9 cellular contexts compared by ENCODE assay signal in genomic region chr11:44096360-44097188, GRCh38. TPM values are rescaled to one million over a fixed set of nuclear protein-coding genes. Genes with fewer than 3 reads are reported as not detected.
DNase-seq lines count a peak whose midpoint lies in the region; ATAC-seq and TF ChIP-seq lines count a peak whose summit lies in the region.
"Had no signal": no experiment of that assay in that cellular context is flagged by ENCODE, and none has a peak within 500 bp of the region (broad histone marks: within the 10 kb centered on the region; RNA-seq: fewer than 3 reads in every experiment).

No MANE protein-coding gene starts in this region.

- peak overlapping the region; percentile 77 to 96 (median 90) for H3K4me3 ChIP-seq in esophagus muscularis mucosa
- H3K4me3 ChIP-seq in neuronal stem cell (ENCODE audit: low read length in 2 of 2) = peak overlapping the region; percentile 96 to 97

- peak overlapping the region; percentile 97 for H2AFZ ChIP-seq in neuronal stem cell (ENCODE audit: low read length)

- H4K91ac ChIP-seq in neuronal stem cell (ENCODE audit: low read depth, low read length, poor library complexity) = peak overlapping the region; percentile 70

- DNase-seq in SK-MEL-5 (ENCODE audit: low read depth, low spot score) = peak; percentile 26
- no peak for DNase-seq in esophagus muscularis mucosa (ENCODE audit: extremely low spot score)
- no peak for DNase-seq in neuronal stem cell (ENCODE audit: low spot score)
- no peak for DNase-seq in mucosa of gallbladder (ENCODE audit: low spot score)
- no peak for DNase-seq in NCI-H345 treated with DMSO at 0.1 percent for 48 hours (lab: John Stamatoyannopoulos, UW; ENCODE audit: unreplicated experiment)
- DNase-seq: left cardiac atrium had no signal

- no peak overlapping the region for H2BK120ac ChIP-seq in neuronal stem cell (ENCODE audit: low read depth, low read length)

- H3K9me3 ChIP-seq in esophagus muscularis mucosa = no peaks in the 10 kb centered on the region
- H3K9me3 ChIP-seq in neuronal stem cell (replicated peaks in 1 of 2; ENCODE audit: control insufficient read depth in 2 of 2, insufficient read depth in 1 of 2, low read depth in 1 of 2, low read length in 2 of 2) = no peaks in the 10 kb centered on the region

- WGBS in esophagus muscularis mucosa = 22% methylated on average over 11 of the region's 18 CpGs
- WGBS in neuronal stem cell (ENCODE audit: extremely low coverage in 2 of 2, insufficient read length in 2 of 2, insufficient replicate concordance in 1 of 2), 2 donors = no CpG with 5 or more reads among the region's 18 CpGs

- H4K8ac ChIP-seq in neuronal stem cell (ENCODE audit: low read depth, low read length) = no peak overlapping the region

- H3K4me1 ChIP-seq in esophagus muscularis mucosa (peaks cover 8 to 35% (median 31%) of the 10 kb centered on the region in 4 donors), neuronal stem cell (ENCODE audit: control insufficient read depth in 2 of 2, insufficient read depth in 1 of 2, low read depth in 1 of 2, low read length in 2 of 2) (no peaks in the 10 kb centered on the region)

- no peak overlapping the region for H2BK15ac ChIP-seq in neuronal stem cell (ENCODE audit: low read length)

- H3K79me1 ChIP-seq in neuronal stem cell (ENCODE audit: low read depth, low read length) = peaks cover 4% of the 10 kb centered on the region

- intact Hi-C loops in esophagus muscularis mucosa (cut with DNase I) = loop anchor here (5.0 kb wide), 1 partner anchor 426 kb away; no protein-coding TSS in a partner anchor

- H3K9ac ChIP-seq in neuronal stem cell (ENCODE audit: low read depth, low read length, poor library complexity) = peak overlapping the region; percentile 91

- peak overlapping the region; percentile 68 for H2AK5ac ChIP-seq in neuronal stem cell (ENCODE audit: low read depth, low read length)

- peak overlapping the region; percentile 55 for H2BK5ac ChIP-seq in neuronal stem cell (ENCODE audit: low read length)

- H3K27ac ChIP-seq in 22Rv1 (peak overlapping the region; percentile 69; the same call in 1 of the 2 replicates), esophagus muscularis mucosa (replicated peaks in 1 of 4) (peak overlapping the region in 2 of 4 donors; percentile 83 to 87), neuronal stem cell (replicated peaks; ENCODE audit: low read length) (no peak overlapping the region)

- in situ Hi-C loops in SK-MEL-5 (cut with HindIII; ENCODE audit: low pct_unique_long_range_greater_than_20kb, low sequenced_read_pairs) = no loop called here

- H3K36me3 ChIP-seq in esophagus muscularis mucosa (peaks cover 0 to 9% (median 4%) of the 10 kb centered on the region in 4 donors), neuronal stem cell (replicated peaks in 1 of 2; ENCODE audit: control insufficient read depth in 2 of 2, insufficient read depth in 2 of 2, low read length in 2 of 2) (peaks cover 0 to 3% of the 10 kb centered on the region in 2 donors)

- H3K14ac ChIP-seq in neuronal stem cell (ENCODE audit: low read length) = peak overlapping the region; percentile 85

- no peak overlapping the region for H3K4ac ChIP-seq in neuronal stem cell (ENCODE audit: low read length)

- H3K23ac ChIP-seq in neuronal stem cell (ENCODE audit: low read depth, low read length, poor library complexity) = peak overlapping the region; percentile 77

- H3K4me2 ChIP-seq in neuronal stem cell (ENCODE audit: insufficient read depth, low read length, poor library complexity, severe bottlenecking) = peak overlapping the region; percentile 74

- H2BK12ac ChIP-seq in neuronal stem cell (ENCODE audit: low read length) = no peak overlapping the region

- no peaks in the 10 kb centered on the region for H3K27me3 ChIP-seq in esophagus muscularis mucosa
- peaks cover 0 to 11% (median 0%) of the 10 kb centered on the region in 3 experiments for H3K27me3 ChIP-seq in neuronal stem cell (ENCODE audit: control insufficient read depth in 3 of 3, insufficient read depth in 3 of 3, low read depth in 1 of 3, low read length in 3 of 3)

- ATAC-seq in GM21576 (IDR thresholded peaks at IDR 0.05; ENCODE audit: unreplicated experiment) (peak; percentile 1), GM19324 (IDR thresholded peaks at IDR 0.05; ENCODE audit: low FRiP score, unreplicated experiment) (no peak)

- no peak for TF ChIP-seq CTCF in 22Rv1 (IDR thresholded peaks at IDR 0.05)
- TF ChIP-seq CTCF in esophagus muscularis mucosa (IDR thresholded peaks at IDR 0.05) = no peak

- no peak for TF ChIP-seq EP300 in esophagus muscularis mucosa (IDR thresholded peaks at IDR 0.05)

- TF ChIP-seq POLR2A in esophagus muscularis mucosa (IDR thresholded peaks at IDR 0.05; ENCODE audit: low read depth) = no peak

- H3K18ac ChIP-seq in neuronal stem cell (ENCODE audit: low read length) = peak overlapping the region; percentile 94

RNA-seq across cellular contexts. Expression of gene EXT2, which starts 1.1 kb away (rescaled TPM):
- 98.9 and 114 TPM in 2 replicates for total RNA-seq in SK-MEL-5 (2014; rRNA removed; shearing (Covaris generic))
- polyA plus RNA-seq in SK-MEL-5 (2015; cell fraction: cytosol; rRNA removed) = 155 and 173 TPM in 2 replicates
- 23.0 and 36.5 TPM in 2 replicates for polyA plus RNA-seq in SK-MEL-5 (2015; cell fraction: nucleus; rRNA removed)
- 10 to 100 TPM; 47.8 to 80.4 (median 68.0) TPM for total RNA-seq in esophagus muscularis mucosa
- 36.4 TPM for polyA plus RNA-seq in neuronal stem cell (2013, experiment 1 of 2)
- 35.5 TPM for polyA plus RNA-seq in neuronal stem cell (2013, experiment 2 of 2)
- total RNA-seq in mucosa of gallbladder = 61.3 TPM

RNA-seq across cellular contexts. Expression of gene ACCS, which starts 30.5 kb away (rescaled TPM):
- 5.1 and 7.2 TPM in 2 replicates for total RNA-seq in SK-MEL-5 (2014; rRNA removed; shearing (Covaris generic))
- 2.6 and 4.8 TPM in 2 replicates for polyA plus RNA-seq in SK-MEL-5 (2015; cell fraction: cytosol; rRNA removed)
- 166 and 217 TPM in 2 replicates for polyA plus RNA-seq in SK-MEL-5 (2015; cell fraction: nucleus; rRNA removed)
- total RNA-seq in esophagus muscularis mucosa = 10 to 100 TPM in 2 of 4 donors, 1 to 10 TPM in 2; 8.0 to 19.1 (median 13.5) TPM
- polyA plus RNA-seq in neuronal stem cell (2013, experiment 1 of 2) = 3.2 TPM
- 3.4 TPM for polyA plus RNA-seq in neuronal stem cell (2013, experiment 2 of 2)
- total RNA-seq in mucosa of gallbladder = 28.1 TPM

RNA-seq across cellular contexts. Expression of gene ACCSL, which starts 48.8 kb away (rescaled TPM):
- 1.5 TPM in 2 replicates for total RNA-seq in SK-MEL-5 (2014; rRNA removed; shearing (Covaris generic))
- 0.98 and 1.2 TPM in 2 replicates for polyA plus RNA-seq in SK-MEL-5 (2015; cell fraction: cytosol; rRNA removed)
- polyA plus RNA-seq in SK-MEL-5 (2015; cell fraction: nucleus; rRNA removed) = 3.5 and 4.6 TPM in 2 replicates
- total RNA-seq in esophagus muscularis mucosa (not detected), mucosa of gallbladder (not detected)
- not detected for polyA plus RNA-seq in neuronal stem cell (2013, experiment 1 of 2)
- not detected for polyA plus RNA-seq in neuronal stem cell (2013, experiment 2 of 2)
- total RNA-seq: left cardiac atrium had no signal
